In the genomic region with DNA sequence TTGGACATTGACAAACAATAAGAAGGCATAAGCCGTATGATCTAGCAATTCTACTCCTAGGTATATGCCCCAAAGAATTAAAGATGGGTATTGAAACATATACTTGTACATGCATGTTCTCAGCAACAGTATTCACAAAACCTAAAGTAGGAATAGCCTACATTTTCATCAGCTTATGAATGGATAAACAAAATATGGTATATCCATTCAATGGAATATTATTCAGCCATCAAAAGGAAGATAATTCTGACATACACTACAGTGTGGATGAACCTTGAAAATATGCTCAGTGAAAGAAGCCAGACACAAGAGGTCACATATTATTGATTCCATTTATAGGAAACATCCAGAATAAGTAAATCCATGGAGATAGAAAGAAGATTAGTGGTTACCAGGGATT, we compare ENCODE assay signal across 34 cellular contexts.
"Had no signal": no experiment of that assay in that cellular context is flagged by ENCODE, and none has a peak within 500 bp of the region (broad histone marks: within the 10 kb centered on the region; RNA-seq: fewer than 3 reads in every experiment).

No MANE protein-coding gene starts in this region.

- H3K36me3 ChIP-seq: MG63 had no signal

- H3K4me3 ChIP-seq: MG63 had no signal

- H3K27me3 ChIP-seq: MG63 had no signal

- DNase-seq: Karpas-422, Kasumi-1, MG63, MM.1S, MV-4-11, NCI-H1048, NCI-H1092, NCI-H1092 treated with DMSO at 0.1 percent for 48 hours, NCI-H1105, NCI-H1105 treated with DMSO at 0.1 percent for 48 hours, NCI-H1417 treated with DMSO at 0.1 percent for 48 hours, NCI-H1436, NCI-H1436 treated with DMSO at 0.1 percent for 48 hours, NCI-H146, NCI-H1694, NCI-H1694 treated with DMSO at 0.1 percent for 48 hours, NCI-H187, NCI-H187 treated with DMSO at 0.1 percent for 48 hours, NCI-H1930, NCI-H2029, NCI-H2029 treated with DMSO at 0.1 percent for 48 hours, NCI-H2081, NCI-H2081 treated with DMSO at 0.1 percent for 48 hours, NCI-H2107, NCI-H2171, NCI-H2171 treated with DMSO at 0.1 percent for 48 hours, NCI-H2227 treated with DMSO at 0.1 percent for 48 hours, NCI-H226, NCI-H345, NCI-H446, NCI-H446 treated with DMSO at 0.1 percent for 48 hours, NCI-H510A, NCI-H510A treated with DMSO at 0.1 percent for 48 hours, NCI-H524 had no signal

- H3K9me3 ChIP-seq: MG63 had no signal
